Comparison of ENCODE assay signal across 8 cellular contexts in genomic region chr2:191758420-191759199, GRCh38.
DNase-seq lines count a peak whose midpoint lies in the region; ATAC-seq and TF ChIP-seq lines count a peak whose summit lies in the region.

No MANE protein-coding gene starts in this region.

- H3K36me3 ChIP-seq in SJCRH30, result no peaks in the 10 kb centered on the region
- H3K36me3 ChIP-seq in left ventricle myocardium inferior, result no peaks in the 10 kb centered on the region

- H3K4me1 ChIP-seq in SJCRH30 (0 out of 2 replicates have a peak, but pooled peaks cover 2% of the 10 kb centered on the region), left ventricle myocardium inferior (no peaks in the 10 kb centered on the region)

- H3K27me3 ChIP-seq in SJCRH30, result no peaks in the 10 kb centered on the region
- no peaks in the 10 kb centered on the region for H3K27me3 ChIP-seq in left ventricle myocardium inferior (ENCODE audit: low read depth)

- intact Hi-C loops in left ventricle myocardium inferior (cut with micrococcal nuclease), result no loop called here

- peak; percentile 83 for TF ChIP-seq CTCF in GM10266 (IDR thresholded peaks at IDR 0.05; ENCODE audit: control insufficient read depth, insufficient read depth, low read depth, missing control alignments)
- TF ChIP-seq CTCF in left ventricle myocardium inferior (IDR thresholded peaks at IDR 0.05; ENCODE audit: borderline replicate concordance), result peak; percentile 61

- DNase-seq in GM10266 (ENCODE audit: extremely low spot score) (peak; percentile 85), HT1080 (ENCODE audit: low read depth) (peak; percentile 83), SJCRH30 (peak; percentile 86 to 96), left ventricle myocardium inferior (no peak), NCI-H2029 (lab: John Stamatoyannopoulos, UW) (no peak)
- DNase-seq in activated effector memory CD4-positive, alpha-beta T cell treated with anti-CD3 and anti-CD28 coated beads, Interleukin-2, amount 50 U/mL, for 16 hours, result peak; percentile 82
- DNase-seq in stimulated activated CD4-positive, alpha-beta T cell treated with anti-CD3 and anti-CD28 coated beads, Interleukin-1b, Interleukin-23, amount 100 ng/mL, for 48 hours, result peak; percentile 51

- H3K27ac ChIP-seq in SJCRH30, result no peak overlapping the region
- H3K27ac ChIP-seq in left ventricle myocardium inferior (replicated peaks), result no peak overlapping the region

- peak; percentile 100 for ATAC-seq in GM21717 (IDR thresholded peaks at IDR 0.05; ENCODE audit: unreplicated experiment)

- H3K4me3 ChIP-seq in SJCRH30 (peak overlapping the region; percentile 15), left ventricle myocardium inferior (no peak overlapping the region)

- H3K9me3 ChIP-seq in SJCRH30 (replicated peaks) (no peaks in the 10 kb centered on the region), left ventricle myocardium inferior (replicated peaks) (no peaks in the 10 kb centered on the region)

Comparison
In these comparisons a context has a peak if more than half of its experiments do, and no peak if none do; other contexts are left out.
1. DNase-seq: peak in GM10266 (single experiment), HT1080 (single experiment), SJCRH30 (2 of 2), activated effector memory CD4-positive, alpha-beta T cell treated with anti-CD3 and anti-CD28 coated beads, Interleukin-2, amount 50 U/mL, for 16 hours (single experiment) and stimulated activated CD4-positive, alpha-beta T cell treated with anti-CD3 and anti-CD28 coated beads, Interleukin-1b, Interleukin-23, amount 100 ng/mL, for 48 hours (single experiment); none in left ventricle myocardium inferior (single experiment) and NCI-H2029 (single experiment).